Comparison of ENCODE assay signal across 8 cellular contexts in genomic region chr19:12946092-12946845, GRCh38. TPM values are rescaled to one million over a fixed set of nuclear protein-coding genes. Genes with fewer than 3 reads are reported as not detected.
DNase-seq lines count a peak whose midpoint lies in the region; ATAC-seq and TF ChIP-seq lines count a peak whose summit lies in the region.

No MANE protein-coding gene starts in this region.

- TF ChIP-seq CTCF in HFFc6 (IDR thresholded peaks at IDR 0.05) (no peak), lower leg skin (IDR thresholded peaks at IDR 0.05) (no peak)

- peak overlapping the region; percentile 44 for H3K4me3 ChIP-seq in lower leg skin (ENCODE audit: low read depth, poor library complexity, severe bottlenecking)

- peak overlapping the region; percentile 94 for H3K4me3 Mint-ChIP-seq in HFFc6
- H3K4me3 Mint-ChIP-seq in dendritic cell treated with granulocyte-macrophage colony-stimulating factor and Interleukin-4, amounts not matched to agents 40 ng/mL and 50 ng/mL, for 4 days: peak overlapping the region; percentile 92

- intact Hi-C loops in dendritic cell treated with granulocyte-macrophage colony-stimulating factor and Interleukin-4, amounts not matched to agents 40 ng/mL and 50 ng/mL, for 4 days (cut with micrococcal nuclease): no loop called here
- intact Hi-C loops in lower leg skin (cut with DNase I; ENCODE audit: low total_unique reads): loop anchor here (10.0 kb wide), 1 partner anchor 61 kb away; the partner anchor contains the start of genes DNASE2 and KLF1

- ATAC-seq in activated CD4-positive, CD25-positive, alpha-beta regulatory T cell treated with anti-CD3 and anti-CD28 coated beads, Interleukin-2, amount 50 U/mL, for 24 hours: peak; percentile 64 to 71

- TF ChIP-seq POLR2A in lower leg skin (IDR thresholded peaks at IDR 0.05): no peak

- peaks cover 7% of the 10 kb centered on the region for H3K27me3 Mint-ChIP-seq in HFFc6 (ENCODE audit: insufficient read depth)
- H3K27me3 Mint-ChIP-seq in dendritic cell treated with granulocyte-macrophage colony-stimulating factor and Interleukin-4, amounts not matched to agents 40 ng/mL and 50 ng/mL, for 4 days: no peaks in the 10 kb centered on the region

- H3K9me3 Mint-ChIP-seq in HFFc6: no peaks in the 10 kb centered on the region
- H3K9me3 Mint-ChIP-seq in dendritic cell treated with granulocyte-macrophage colony-stimulating factor and Interleukin-4, amounts not matched to agents 40 ng/mL and 50 ng/mL, for 4 days: no peaks in the 10 kb centered on the region

- DNase-seq in NCI-H1436 (lab: John Stamatoyannopoulos, UW) (peak; percentile 21), NCI-H1436 treated with DMSO at 0.1 percent for 48 hours (lab: John Stamatoyannopoulos, UW) (no peak), HFFc6 (peak; percentile 75), MV-4-11 (lab: John Stamatoyannopoulos, UW) (peak; percentile 45), lower leg skin (ENCODE audit: low spot score in 2 of 2) (peak in 1 of 2 donors; percentile 90)
- DNase-seq in stimulated activated CD8-positive, alpha-beta memory T cell treated with anti-CD3 and anti-CD28 coated beads, Interleukin-2, amount 100 ng/mL, for 48 hours (ENCODE audit: low read depth in 2 of 2): peak; percentile 40 to 43

- peaks cover 36% of the 10 kb centered on the region for H3K4me1 Mint-ChIP-seq in HFFc6 (ENCODE audit: low read depth)
- peaks cover 69% of the 10 kb centered on the region for H3K4me1 Mint-ChIP-seq in dendritic cell treated with granulocyte-macrophage colony-stimulating factor and Interleukin-4, amounts not matched to agents 40 ng/mL and 50 ng/mL, for 4 days (ENCODE audit: low read depth)

- H3K27ac Mint-ChIP-seq in HFFc6: peak overlapping the region; percentile 95
- peak overlapping the region; percentile 95 for H3K27ac Mint-ChIP-seq in dendritic cell treated with granulocyte-macrophage colony-stimulating factor and Interleukin-4, amounts not matched to agents 40 ng/mL and 50 ng/mL, for 4 days

- peaks cover 62% of the 10 kb centered on the region for H3K36me3 Mint-ChIP-seq in HFFc6 (ENCODE audit: low read depth)
- peaks cover 95% of the 10 kb centered on the region for H3K36me3 Mint-ChIP-seq in dendritic cell treated with granulocyte-macrophage colony-stimulating factor and Interleukin-4, amounts not matched to agents 40 ng/mL and 50 ng/mL, for 4 days (ENCODE audit: low read depth)

- 3 to 5% methylated on average over 15 to 26 of the region's 41 CpGs for WGBS in lower leg skin, 2 donors

RNA-seq across cellular contexts. Expression of gene RAD23A, which starts 0.6 kb away (rescaled TPM):
- total RNA-seq in HFFc6 (2021; fragmentation: NEBNext Ultra II Directional; extraction: Animal tissue kit (Norgen Biotek cat#: 25700)): 100 to 1,000 TPM; 108 to 140 (median 129) TPM
- total RNA-seq in lower leg skin: 100 to 1,000 TPM; 101 to 128 (median 105) TPM

RNA-seq across cellular contexts. Expression of gene CALR, which starts 7.9 kb away (rescaled TPM):
- total RNA-seq in HFFc6 (2021; fragmentation: NEBNext Ultra II Directional; extraction: Animal tissue kit (Norgen Biotek cat#: 25700)): 1,000 to 10,000 TPM; 1,716 to 2,461 (median 2,371) TPM
- total RNA-seq in lower leg skin: 100 to 1,000 TPM; 171 to 350 (median 229) TPM

RNA-seq across cellular contexts. Expression of gene GADD45GIP1, which starts 10.8 kb away (rescaled TPM):
- total RNA-seq in HFFc6 (2021; fragmentation: NEBNext Ultra II Directional; extraction: Animal tissue kit (Norgen Biotek cat#: 25700)): 10 to 100 TPM; 34.3 to 54.3 (median 46.9) TPM
- total RNA-seq in lower leg skin: 10 to 100 TPM; 21.8 to 42.3 (median 29.7) TPM

RNA-seq across cellular contexts. Expression of gene FARSA, which starts 12.8 kb away (rescaled TPM):
- 100 to 1,000 TPM in 1 of 6 experiments, 10 to 100 TPM in 5; 87.8 to 101 (median 90.4) TPM for total RNA-seq in HFFc6 (2021; fragmentation: NEBNext Ultra II Directional; extraction: Animal tissue kit (Norgen Biotek cat#: 25700))
- 10 to 100 TPM; 45.9 to 71.4 (median 55.9) TPM for total RNA-seq in lower leg skin

RNA-seq across cellular contexts. Expression of gene DAND5, which starts 23.1 kb away (rescaled TPM):
- not detected for total RNA-seq in HFFc6 (2021; fragmentation: NEBNext Ultra II Directional; extraction: Animal tissue kit (Norgen Biotek cat#: 25700))
- total RNA-seq in lower leg skin: under 1 TPM in 1 of 4 donors, not detected in 3; 0.32 TPM

Comparison
In these comparisons a context has a peak if more than half of its experiments do, and no peak if none do; other contexts are left out.
1. RNA of gene CALR, which starts 7.9 kb away (total RNA-seq): 1,716 to 2,461 TPM in HFFc6; 171 to 350 TPM in lower leg skin; every median in the first group is over 4 times any median in the second.